1 cellular context compared by ENCODE assay signal in the genomic region with DNA sequence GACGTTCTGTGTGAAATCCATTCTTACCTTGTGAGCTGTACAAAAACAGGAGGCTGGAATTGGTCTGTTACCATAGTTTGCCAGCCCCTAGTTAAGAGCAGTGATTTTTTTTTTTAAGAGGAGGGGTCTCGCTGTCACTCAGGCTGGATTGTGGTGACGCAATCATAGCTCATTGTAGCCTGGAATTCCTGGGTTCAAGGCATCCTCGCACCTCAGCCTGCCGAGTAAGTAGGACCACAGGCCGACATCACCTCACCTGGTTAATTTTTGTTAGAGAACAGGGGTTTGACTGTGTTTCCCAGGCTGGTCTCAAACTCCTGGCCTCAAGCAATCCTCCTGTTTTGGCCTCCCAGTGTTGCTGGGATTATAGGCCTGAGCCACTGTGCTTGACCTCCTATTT.
TF ChIP-seq lines count a peak whose summit lies in the region.

No MANE protein-coding gene starts in this region.

TF ChIP-seq in GM23338, 12 proteins besides CTCF, POLR2A, EP300 and RAD21 (continued from another document):
- TF ChIP-seq, protein P1, sequence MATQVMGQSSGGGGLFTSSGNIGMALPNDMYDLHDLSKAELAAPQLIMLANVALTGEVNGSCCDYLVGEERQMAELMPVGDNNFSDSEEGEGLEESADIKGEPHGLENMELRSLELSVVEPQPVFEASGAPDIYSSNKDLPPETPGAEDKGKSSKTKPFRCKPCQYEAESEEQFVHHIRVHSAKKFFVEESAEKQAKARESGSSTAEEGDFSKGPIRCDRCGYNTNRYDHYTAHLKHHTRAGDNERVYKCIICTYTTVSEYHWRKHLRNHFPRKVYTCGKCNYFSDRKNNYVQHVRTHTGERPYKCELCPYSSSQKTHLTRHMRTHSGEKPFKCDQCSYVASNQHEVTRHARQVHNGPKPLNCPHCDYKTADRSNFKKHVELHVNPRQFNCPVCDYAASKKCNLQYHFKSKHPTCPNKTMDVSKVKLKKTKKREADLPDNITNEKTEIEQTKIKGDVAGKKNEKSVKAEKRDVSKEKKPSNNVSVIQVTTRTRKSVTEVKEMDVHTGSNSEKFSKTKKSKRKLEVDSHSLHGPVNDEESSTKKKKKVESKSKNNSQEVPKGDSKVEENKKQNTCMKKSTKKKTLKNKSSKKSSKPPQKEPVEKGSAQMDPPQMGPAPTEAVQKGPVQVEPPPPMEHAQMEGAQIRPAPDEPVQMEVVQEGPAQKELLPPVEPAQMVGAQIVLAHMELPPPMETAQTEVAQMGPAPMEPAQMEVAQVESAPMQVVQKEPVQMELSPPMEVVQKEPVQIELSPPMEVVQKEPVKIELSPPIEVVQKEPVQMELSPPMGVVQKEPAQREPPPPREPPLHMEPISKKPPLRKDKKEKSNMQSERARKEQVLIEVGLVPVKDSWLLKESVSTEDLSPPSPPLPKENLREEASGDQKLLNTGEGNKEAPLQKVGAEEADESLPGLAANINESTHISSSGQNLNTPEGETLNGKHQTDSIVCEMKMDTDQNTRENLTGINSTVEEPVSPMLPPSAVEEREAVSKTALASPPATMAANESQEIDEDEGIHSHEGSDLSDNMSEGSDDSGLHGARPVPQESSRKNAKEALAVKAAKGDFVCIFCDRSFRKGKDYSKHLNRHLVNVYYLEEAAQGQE (IDR thresholded peaks at IDR 0.05; ENCODE audit: unreplicated experiment), result no peak
- TF ChIP-seq, protein P2, sequence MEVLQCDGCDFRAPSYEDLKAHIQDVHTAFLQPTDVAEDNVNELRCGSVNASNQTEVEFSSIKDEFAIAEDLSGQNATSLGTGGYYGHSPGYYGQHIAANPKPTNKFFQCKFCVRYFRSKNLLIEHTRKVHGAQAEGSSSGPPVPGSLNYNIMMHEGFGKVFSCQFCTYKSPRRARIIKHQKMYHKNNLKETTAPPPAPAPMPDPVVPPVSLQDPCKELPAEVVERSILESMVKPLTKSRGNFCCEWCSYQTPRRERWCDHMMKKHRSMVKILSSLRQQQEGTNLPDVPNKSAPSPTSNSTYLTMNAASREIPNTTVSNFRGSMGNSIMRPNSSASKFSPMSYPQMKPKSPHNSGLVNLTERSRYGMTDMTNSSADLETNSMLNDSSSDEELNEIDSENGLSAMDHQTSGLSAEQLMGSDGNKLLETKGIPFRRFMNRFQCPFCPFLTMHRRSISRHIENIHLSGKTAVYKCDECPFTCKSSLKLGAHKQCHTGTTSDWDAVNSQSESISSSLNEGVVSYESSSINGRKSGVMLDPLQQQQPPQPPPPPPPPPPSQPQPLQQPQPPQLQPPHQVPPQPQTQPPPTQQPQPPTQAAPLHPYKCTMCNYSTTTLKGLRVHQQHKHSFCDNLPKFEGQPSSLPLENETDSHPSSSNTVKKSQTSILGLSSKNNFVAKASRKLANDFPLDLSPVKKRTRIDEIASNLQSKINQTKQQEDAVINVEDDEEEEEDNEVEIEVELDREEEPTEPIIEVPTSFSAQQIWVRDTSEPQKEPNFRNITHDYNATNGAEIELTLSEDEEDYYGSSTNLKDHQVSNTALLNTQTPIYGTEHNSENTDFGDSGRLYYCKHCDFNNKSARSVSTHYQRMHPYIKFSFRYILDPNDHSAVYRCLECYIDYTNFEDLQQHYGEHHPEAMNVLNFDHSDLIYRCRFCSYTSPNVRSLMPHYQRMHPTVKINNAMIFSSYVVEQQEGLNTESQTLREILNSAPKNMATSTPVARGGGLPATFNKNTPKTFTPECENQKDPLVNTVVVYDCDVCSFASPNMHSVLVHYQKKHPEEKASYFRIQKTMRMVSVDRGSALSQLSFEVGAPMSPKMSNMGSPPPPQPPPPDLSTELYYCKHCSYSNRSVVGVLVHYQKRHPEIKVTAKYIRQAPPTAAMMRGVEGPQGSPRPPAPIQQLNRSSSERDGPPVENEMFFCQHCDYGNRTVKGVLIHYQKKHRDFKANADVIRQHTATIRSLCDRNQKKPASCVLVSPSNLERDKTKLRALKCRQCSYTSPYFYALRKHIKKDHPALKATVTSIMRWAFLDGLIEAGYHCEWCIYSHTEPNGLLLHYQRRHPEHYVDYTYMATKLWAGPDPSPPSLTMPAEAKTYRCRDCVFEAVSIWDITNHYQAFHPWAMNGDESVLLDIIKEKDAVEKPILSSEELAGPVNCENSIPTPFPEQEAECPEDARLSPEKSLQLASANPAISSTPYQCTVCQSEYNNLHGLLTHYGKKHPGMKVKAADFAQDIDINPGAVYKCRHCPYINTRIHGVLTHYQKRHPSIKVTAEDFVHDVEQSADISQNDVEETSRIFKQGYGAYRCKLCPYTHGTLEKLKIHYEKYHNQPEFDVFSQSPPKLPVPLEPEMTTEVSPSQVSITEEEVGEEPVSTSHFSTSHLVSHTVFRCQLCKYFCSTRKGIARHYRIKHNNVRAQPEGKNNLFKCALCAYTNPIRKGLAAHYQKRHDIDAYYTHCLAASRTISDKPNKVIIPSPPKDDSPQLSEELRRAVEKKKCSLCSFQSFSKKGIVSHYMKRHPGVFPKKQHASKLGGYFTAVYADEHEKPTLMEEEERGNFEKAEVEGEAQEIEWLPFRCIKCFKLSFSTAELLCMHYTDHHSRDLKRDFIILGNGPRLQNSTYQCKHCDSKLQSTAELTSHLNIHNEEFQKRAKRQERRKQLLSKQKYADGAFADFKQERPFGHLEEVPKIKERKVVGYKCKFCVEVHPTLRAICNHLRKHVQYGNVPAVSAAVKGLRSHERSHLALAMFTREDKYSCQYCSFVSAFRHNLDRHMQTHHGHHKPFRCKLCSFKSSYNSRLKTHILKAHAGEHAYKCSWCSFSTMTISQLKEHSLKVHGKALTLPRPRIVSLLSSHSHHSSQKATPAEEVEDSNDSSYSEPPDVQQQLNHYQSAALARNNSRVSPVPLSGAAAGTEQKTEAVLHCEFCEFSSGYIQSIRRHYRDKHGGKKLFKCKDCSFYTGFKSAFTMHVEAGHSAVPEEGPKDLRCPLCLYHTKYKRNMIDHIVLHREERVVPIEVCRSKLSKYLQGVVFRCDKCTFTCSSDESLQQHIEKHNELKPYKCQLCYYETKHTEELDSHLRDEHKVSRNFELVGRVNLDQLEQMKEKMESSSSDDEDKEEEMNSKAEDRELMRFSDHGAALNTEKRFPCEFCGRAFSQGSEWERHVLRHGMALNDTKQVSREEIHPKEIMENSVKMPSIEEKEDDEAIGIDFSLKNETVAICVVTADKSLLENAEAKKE (CRISPR knock-in tag; IDR thresholded peaks at IDR 0.05), result no peak
